ENCODE assay signal across 12 cellular contexts in genomic region chr1:226656201-226656600, GRCh38.
DNase-seq lines count a peak whose midpoint lies in the region; ATAC-seq and TF ChIP-seq lines count a peak whose summit lies in the region.
"Had no signal": no experiment of that assay in that cellular context is flagged by ENCODE, and none has a peak within 500 bp of the region (broad histone marks: within the 10 kb centered on the region; RNA-seq: fewer than 3 reads in every experiment).

No MANE protein-coding gene starts in this region.

- H3K4me1 Mint-ChIP-seq in activated T-cell treated with anti-CD3 and anti-CD28 coated beads, Interleukin-2, amount 50 U/mL, for 24 hours (ENCODE audit: low read depth) = peaks cover 25% of the 10 kb centered on the region
- no peaks in the 10 kb centered on the region for H3K4me1 Mint-ChIP-seq in stimulated activated naive CD8-positive, alpha-beta T cell treated with anti-CD3 and anti-CD28 coated beads, Interleukin-15, amount 100 ng/mL, for 72 hours

- no peaks in the 10 kb centered on the region for H3K27me3 Mint-ChIP-seq in activated T-cell treated with anti-CD3 and anti-CD28 coated beads, Interleukin-2, amount 50 U/mL, for 24 hours
- H3K27me3 Mint-ChIP-seq in stimulated activated naive CD8-positive, alpha-beta T cell treated with anti-CD3 and anti-CD28 coated beads, Interleukin-15, amount 100 ng/mL, for 72 hours = no peaks in the 10 kb centered on the region

- peaks cover 2% of the 10 kb centered on the region for H3K36me3 ChIP-seq in fibroblast of lung (ENCODE audit: control insufficient read depth, insufficient read depth, low read length)

- H3K9me3 Mint-ChIP-seq in activated T-cell treated with anti-CD3 and anti-CD28 coated beads, Interleukin-2, amount 50 U/mL, for 24 hours = no peaks in the 10 kb centered on the region
- H3K9me3 Mint-ChIP-seq in stimulated activated naive CD8-positive, alpha-beta T cell treated with anti-CD3 and anti-CD28 coated beads, Interleukin-15, amount 100 ng/mL, for 72 hours = no peaks in the 10 kb centered on the region
- H3K9me3 Mint-ChIP-seq: neural crest cell had no signal

- no peak overlapping the region for H2AFZ ChIP-seq in fibroblast of lung (ENCODE audit: low read length)

- no peaks in the 10 kb centered on the region for H4K20me1 ChIP-seq in fibroblast of lung (ENCODE audit: control insufficient read depth, extremely low read depth, insufficient read depth, low read length)

- H3K27me3 ChIP-seq in fibroblast of lung (ENCODE audit: control insufficient read depth, insufficient read depth, low read length) = no peaks in the 10 kb centered on the region

- no peak for DNase-seq in activated T-cell treated with anti-CD3 and anti-CD28 coated beads, Interleukin-2, amount 50 U/mL, for 24 hours
- DNase-seq in activated T-cell treated with anti-CD3 and anti-CD28 coated beads for 4 hours (no peak), NCI-H774 (lab: John Stamatoyannopoulos, UW) (peak; percentile 25), fibroblast of lung (ENCODE audit: low read depth in 2 of 2) (no peak), mucosa of gallbladder (ENCODE audit: low spot score) (no peak), SKM-1 (lab: John Stamatoyannopoulos, UW; ENCODE audit: unreplicated experiment) (no peak)
- no peak for DNase-seq in stimulated activated naive CD8-positive, alpha-beta T cell treated with anti-CD3 and anti-CD28 coated beads, Interleukin-15, amount 100 ng/mL, for 72 hours
- DNase-seq: activated CD4-positive, alpha-beta T cell treated with anti-CD3 and anti-CD28 coated beads for 4 hours; NCI-H526 treated with DMSO at 0.1 percent for 48 hours had no signal

- peak overlapping the region; percentile 53 for H3K4me3 Mint-ChIP-seq in activated T-cell treated with anti-CD3 and anti-CD28 coated beads, Interleukin-2, amount 50 U/mL, for 24 hours
- H3K4me3 Mint-ChIP-seq in stimulated activated naive CD8-positive, alpha-beta T cell treated with anti-CD3 and anti-CD28 coated beads, Interleukin-15, amount 100 ng/mL, for 72 hours = peak overlapping the region; percentile 90 to 93
- H3K4me3 Mint-ChIP-seq: neural crest cell had no signal

- TF ChIP-seq CTCF in fibroblast of lung (conservative IDR thresholded peaks at IDR 0.05 in 1 of 2, IDR thresholded peaks at IDR 0.05 in 1 of 2; ENCODE audit: low read depth in 1 of 2, low read length in 2 of 2) = no peak

- no peaks in the 10 kb centered on the region for H3K79me2 ChIP-seq in fibroblast of lung (ENCODE audit: control insufficient read depth, insufficient read depth, low read length)

- no peak for ATAC-seq in stimulated activated naive CD8-positive, alpha-beta T cell treated with anti-CD3 and anti-CD28 coated beads, Interleukin-15, amount 100 ng/mL, for 72 hours
- ATAC-seq in HG03460 (IDR thresholded peaks at IDR 0.05; ENCODE audit: unreplicated experiment) = no peak

- peak overlapping the region; percentile 44 for H3K4me2 ChIP-seq in fibroblast of lung (ENCODE audit: extremely low read depth, insufficient read depth, low read length)

- H3K27ac Mint-ChIP-seq in activated T-cell treated with anti-CD3 and anti-CD28 coated beads, Interleukin-2, amount 50 U/mL, for 24 hours = no peak overlapping the region
- peak overlapping the region; percentile 59 to 82 for H3K27ac Mint-ChIP-seq in stimulated activated naive CD8-positive, alpha-beta T cell treated with anti-CD3 and anti-CD28 coated beads, Interleukin-15, amount 100 ng/mL, for 72 hours

- H3K9me3 ChIP-seq in fibroblast of lung (ENCODE audit: control insufficient read depth, insufficient read depth, low read depth, low read length) = no peaks in the 10 kb centered on the region

- peak overlapping the region; percentile 70 for H3K27ac ChIP-seq in fibroblast of lung (ENCODE audit: insufficient read depth, low read length)
- H3K27ac ChIP-seq: C4-2B had no signal

- no peak overlapping the region for H3K4me3 ChIP-seq in fibroblast of lung (replicated peaks in 1 of 4; ENCODE audit: control extremely low read depth in 1 of 4, insufficient read depth in 1 of 4, low read depth in 3 of 4, low read length in 4 of 4)

- peaks cover 33% of the 10 kb centered on the region for H3K4me1 ChIP-seq in fibroblast of lung (ENCODE audit: control insufficient read depth, extremely low read depth, insufficient read depth, low read length)

- no peak overlapping the region for H3K9ac ChIP-seq in fibroblast of lung (ENCODE audit: insufficient read depth, low read length)

- peaks cover 30% of the 10 kb centered on the region for H3K36me3 Mint-ChIP-seq in activated T-cell treated with anti-CD3 and anti-CD28 coated beads, Interleukin-2, amount 50 U/mL, for 24 hours (ENCODE audit: low read depth)
